15 cellular contexts compared by ENCODE assay signal in the genomic region with DNA sequence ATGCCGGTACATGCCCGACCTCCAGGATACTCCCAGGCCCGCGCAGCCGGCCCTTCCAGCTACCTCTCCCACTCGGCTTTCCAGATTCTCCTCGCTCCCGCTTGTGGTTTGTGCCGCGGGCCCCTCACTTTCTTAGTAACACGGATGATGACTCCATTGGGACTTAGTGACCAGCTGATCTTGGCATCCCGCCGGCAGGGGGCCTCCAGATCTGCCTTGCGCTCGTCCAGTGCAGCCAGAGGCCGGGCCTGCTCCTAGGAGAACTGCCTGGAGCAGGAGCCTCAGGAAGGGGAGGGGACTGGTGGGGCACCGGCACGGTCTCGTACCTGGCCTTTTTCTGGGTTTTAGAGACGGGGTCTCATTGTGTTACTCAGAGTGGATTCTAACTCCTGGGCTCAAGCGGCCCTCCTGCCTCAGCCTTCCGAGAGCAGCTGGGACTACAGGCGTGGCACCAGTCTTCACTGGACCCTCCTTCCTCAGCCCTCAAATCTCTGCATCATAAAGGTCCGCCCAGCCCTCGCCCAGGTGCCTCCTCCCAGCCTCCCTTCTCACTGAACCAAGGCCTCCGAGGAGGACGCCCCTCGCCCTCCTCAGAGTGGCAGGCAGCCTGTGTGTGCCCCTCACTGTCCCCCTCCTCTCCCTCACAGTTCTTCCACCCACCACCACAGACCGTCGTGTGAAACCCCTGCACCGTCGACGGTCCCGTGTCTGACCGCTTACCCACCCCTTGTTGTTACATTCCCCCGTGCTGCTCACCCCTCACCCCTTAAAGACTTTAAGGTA.
A peak's percentile ranks its signal among the peaks of the same experiment; 100 is the strongest.
DNase-seq lines count a peak whose midpoint lies in the region; FAIRE-seq and TF ChIP-seq lines count a peak whose summit lies in the region.
"Had no signal": no experiment of that assay in that cellular context is flagged by ENCODE, and none has a peak within 500 bp of the region (broad histone marks: within the 10 kb centered on the region; RNA-seq: fewer than 3 reads in every experiment).

No MANE protein-coding gene starts in this region.

- in situ Hi-C loops in ACHN (cut with HindIII; ENCODE audit: low pct_ligation_motif_present, low pct_unique_long_range_greater_than_20kb, low sequenced_read_pairs), result no loop called here

- H4K20me1 ChIP-seq in hepatocyte (ENCODE audit: insufficient read depth, poor library complexity, severe bottlenecking), result no peaks in the 10 kb centered on the region

- no peaks in the 10 kb centered on the region for H3K36me3 ChIP-seq in hepatocyte (replicated peaks; ENCODE audit: insufficient read depth, low read depth)

- TF ChIP-seq CTCF in HFF-Myc (IDR thresholded peaks at IDR 0.05; ENCODE audit: low read depth, low read length, missing control alignments), result peak; percentile 4
- no peak for TF ChIP-seq CTCF in hepatocyte (IDR thresholded peaks at IDR 0.05; ENCODE audit: poor library complexity)

- no peak overlapping the region for H3K27ac ChIP-seq in hepatocyte

- H3K27me3 ChIP-seq in hepatocyte, result peaks cover 3% of the 10 kb centered on the region

- DNase-seq in HFF-Myc (ENCODE audit: extremely low read depth, low read depth) (no peak), astrocyte of the hippocampus (ENCODE audit: low read depth, low spot score) (peak; percentile 43), hepatocyte (ENCODE audit: low spot score) (peak; percentile 30), skeletal muscle cell (ENCODE audit: low read depth) (peak; percentile 24), SHP77 (lab: John Stamatoyannopoulos, UW) (no peak), urothelium cell line (ENCODE audit: low spot score) (no peak), nucleus accumbens (lab: John Stamatoyannopoulos, UW) (no peak), ACHN (no peak)
- DNase-seq: activated naive CD8-positive, alpha-beta T cell treated with anti-CD3 and anti-CD28 coated beads, Interleukin-2, amount 10 ng/mL, durations not matched to agents 7 days and 5 days; NCI-H1105; NCI-H510A treated with DMSO at 0.1 percent for 48 hours; stimulated activated CD4-positive, alpha-beta T cell treated with anti-CD3 and anti-CD28 coated beads, Interleukin-1b, Interleukin-23, amount 100 ng/mL, for 48 hours; stimulated activated CD8-positive, alpha-beta memory T cell treated with anti-CD3 and anti-CD28 coated beads, Interleukin-4, amount 100 ng/mL, for 48 hours; T-helper 1 cell had no signal

- no peaks in the 10 kb centered on the region for H3K4me1 ChIP-seq in hepatocyte (ENCODE audit: insufficient read depth)

- 87% methylated on average over 36 of the region's 36 CpGs for WGBS in hepatocyte (ENCODE audit: low lambda C conversion rate, missing lambda C conversion rate)

- no peak for FAIRE-seq in urothelium cell line (lab: Jason Lieb, UNC)
- FAIRE-seq: GM12891 had no signal

- no peak overlapping the region for H3K4me3 ChIP-seq in HFF-Myc (replicated peaks; ENCODE audit: low read depth, low read length)
- no peak overlapping the region for H3K4me3 ChIP-seq in hepatocyte
- no peak overlapping the region for H3K4me3 ChIP-seq in skeletal muscle cell (ENCODE audit: low read depth, low read length)

- no peaks in the 10 kb centered on the region for H3K9me2 ChIP-seq in hepatocyte (replicated peaks; ENCODE audit: insufficient read depth)

- no peak overlapping the region for H3K4me2 ChIP-seq in hepatocyte

- H3K9me3 ChIP-seq in hepatocyte (ENCODE audit: low read depth), result no peaks in the 10 kb centered on the region

- H3K79me2 ChIP-seq in hepatocyte, result no peaks in the 10 kb centered on the region

- H2AFZ ChIP-seq in hepatocyte, result no peak overlapping the region

Comparison
In these comparisons a context has a peak if more than half of its experiments do, and no peak if none do; other contexts are left out.
1. DNase-seq: peak in astrocyte of the hippocampus (single experiment), hepatocyte (single experiment) and skeletal muscle cell (single experiment); none in HFF-Myc (single experiment), SHP77 (0 of 2), urothelium cell line (single experiment), nucleus accumbens (0 of 56) and ACHN (single experiment).